1 cellular context compared by ENCODE assay signal in the genomic region with DNA sequence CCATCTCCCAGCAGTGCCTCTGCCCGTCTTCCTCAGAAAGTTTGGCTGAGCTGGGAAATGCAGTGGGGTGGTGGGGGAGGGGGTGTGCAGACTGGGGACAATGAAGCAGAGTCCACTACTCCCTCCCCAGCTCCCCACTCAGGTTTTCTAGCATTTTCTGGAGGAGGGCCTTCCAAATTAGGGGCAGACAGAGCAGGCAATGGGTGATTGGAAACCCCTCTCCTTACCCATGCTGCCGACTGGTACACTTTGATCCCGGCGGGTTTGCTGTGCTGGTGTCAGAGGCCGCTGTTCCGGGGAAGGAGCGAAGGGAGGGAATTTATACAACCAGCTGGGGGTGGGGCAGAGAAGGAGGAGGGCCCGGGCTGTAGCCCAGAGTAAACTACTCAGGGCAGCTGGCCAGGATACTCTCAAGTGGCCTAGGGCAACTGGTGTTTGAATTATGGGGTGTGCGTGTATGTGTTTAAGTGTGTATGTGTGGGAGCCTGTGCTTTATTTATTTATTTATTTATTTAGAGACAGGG.
TF ChIP-seq lines count a peak whose summit lies in the region.

A gene (minus strand): TSS at position 295 of the 524 bp plus-strand sequence. CDS start 64 bp downstream, at position 231.

TF ChIP-seq in HepG2, 621 proteins besides CTCF, POLR2A, EP300 and RAD21 (continued from another document):
- TF ChIP-seq, protein P1, sequence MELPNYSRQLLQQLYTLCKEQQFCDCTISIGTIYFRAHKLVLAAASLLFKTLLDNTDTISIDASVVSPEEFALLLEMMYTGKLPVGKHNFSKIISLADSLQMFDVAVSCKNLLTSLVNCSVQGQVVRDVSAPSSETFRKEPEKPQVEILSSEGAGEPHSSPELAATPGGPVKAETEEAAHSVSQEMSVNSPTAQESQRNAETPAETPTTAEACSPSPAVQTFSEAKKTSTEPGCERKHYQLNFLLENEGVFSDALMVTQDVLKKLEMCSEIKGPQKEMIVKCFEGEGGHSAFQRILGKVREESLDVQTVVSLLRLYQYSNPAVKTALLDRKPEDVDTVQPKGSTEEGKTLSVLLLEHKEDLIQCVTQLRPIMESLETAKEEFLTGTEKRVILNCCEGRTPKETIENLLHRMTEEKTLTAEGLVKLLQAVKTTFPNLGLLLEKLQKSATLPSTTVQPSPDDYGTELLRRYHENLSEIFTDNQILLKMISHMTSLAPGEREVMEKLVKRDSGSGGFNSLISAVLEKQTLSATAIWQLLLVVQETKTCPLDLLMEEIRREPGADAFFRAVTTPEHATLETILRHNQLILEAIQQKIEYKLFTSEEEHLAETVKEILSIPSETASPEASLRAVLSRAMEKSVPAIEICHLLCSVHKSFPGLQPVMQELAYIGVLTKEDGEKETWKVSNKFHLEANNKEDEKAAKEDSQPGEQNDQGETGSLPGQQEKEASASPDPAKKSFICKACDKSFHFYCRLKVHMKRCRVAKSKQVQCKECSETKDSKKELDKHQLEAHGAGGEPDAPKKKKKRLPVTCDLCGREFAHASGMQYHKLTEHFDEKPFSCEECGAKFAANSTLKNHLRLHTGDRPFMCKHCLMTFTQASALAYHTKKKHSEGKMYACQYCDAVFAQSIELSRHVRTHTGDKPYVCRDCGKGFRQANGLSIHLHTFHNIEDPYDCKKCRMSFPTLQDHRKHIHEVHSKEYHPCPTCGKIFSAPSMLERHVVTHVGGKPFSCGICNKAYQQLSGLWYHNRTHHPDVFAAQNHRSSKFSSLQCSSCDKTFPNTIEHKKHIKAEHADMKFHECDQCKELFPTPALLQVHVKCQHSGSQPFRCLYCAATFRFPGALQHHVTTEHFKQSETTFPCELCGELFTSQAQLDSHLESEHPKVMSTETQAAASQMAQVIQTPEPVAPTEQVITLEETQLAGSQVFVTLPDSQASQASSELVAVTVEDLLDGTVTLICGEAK (IDR thresholded peaks at IDR 0.05): no peak
- TF ChIP-seq, protein P1 (CRISPR knock-in tag; IDR thresholded peaks at IDR 0.05): no peak
- TF ChIP-seq ZNF430 (CRISPR knock-in tag; IDR thresholded peaks at IDR 0.05) (no peak), MBD4 (IDR thresholded peaks at IDR 0.05; ENCODE audit: borderline replicate concordance, low read length) (no peak), ZNF496 (CRISPR knock-in tag; IDR thresholded peaks at IDR 0.05; ENCODE audit: insufficient replicate concordance) (no peak), BRD4 (CRISPR knock-in tag; IDR thresholded peaks at IDR 0.05) (peak; percentile 59; the same call in 1 of the 2 replicates), ZNF180 (CRISPR knock-in tag; IDR thresholded peaks at IDR 0.05; ENCODE audit: borderline replicate concordance, low read depth) (no peak), ZSCAN22 (CRISPR knock-in tag; IDR thresholded peaks at IDR 0.05) (no peak), PRPF4 (IDR thresholded peaks at IDR 0.05; ENCODE audit: low read depth, low read length, poor library complexity, severe bottlenecking) (peak; percentile 58), NR3C1 (CRISPR knock-in tag; IDR thresholded peaks at IDR 0.05) (no peak), FOXO1 (CRISPR knock-in tag; IDR thresholded peaks at IDR 0.05) (no peak), AGO2 (optimal IDR thresholded peaks at IDR 0.05; ENCODE audit: low read depth, low read length) (no peak), RFX3 (CRISPR knock-in tag; IDR thresholded peaks at IDR 0.05) (no peak), NFATC3 (CRISPR knock-in tag; IDR thresholded peaks at IDR 0.05) (no peak), PPARG (CRISPR knock-in tag; conservative IDR thresholded peaks at IDR 0.05) (no peak), ZNF264 (CRISPR knock-in tag; IDR thresholded peaks at IDR 0.05) (peak; percentile 82), MEIS2 (CRISPR knock-in tag; IDR thresholded peaks at IDR 0.05) (no peak), ZNF282 (IDR thresholded peaks at IDR 0.05; ENCODE audit: partially characterized antibody) (no peak)
- TF ChIP-seq, protein P2, sequence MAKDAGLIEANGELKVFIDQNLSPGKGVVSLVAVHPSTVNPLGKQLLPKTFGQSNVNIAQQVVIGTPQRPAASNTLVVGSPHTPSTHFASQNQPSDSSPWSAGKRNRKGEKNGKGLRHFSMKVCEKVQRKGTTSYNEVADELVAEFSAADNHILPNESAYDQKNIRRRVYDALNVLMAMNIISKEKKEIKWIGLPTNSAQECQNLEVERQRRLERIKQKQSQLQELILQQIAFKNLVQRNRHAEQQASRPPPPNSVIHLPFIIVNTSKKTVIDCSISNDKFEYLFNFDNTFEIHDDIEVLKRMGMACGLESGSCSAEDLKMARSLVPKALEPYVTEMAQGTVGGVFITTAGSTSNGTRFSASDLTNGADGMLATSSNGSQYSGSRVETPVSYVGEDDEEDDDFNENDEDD (CRISPR knock-in tag; IDR thresholded peaks at IDR 0.05; ENCODE audit: borderline replicate concordance): no peak
- TF ChIP-seq, protein P3, sequence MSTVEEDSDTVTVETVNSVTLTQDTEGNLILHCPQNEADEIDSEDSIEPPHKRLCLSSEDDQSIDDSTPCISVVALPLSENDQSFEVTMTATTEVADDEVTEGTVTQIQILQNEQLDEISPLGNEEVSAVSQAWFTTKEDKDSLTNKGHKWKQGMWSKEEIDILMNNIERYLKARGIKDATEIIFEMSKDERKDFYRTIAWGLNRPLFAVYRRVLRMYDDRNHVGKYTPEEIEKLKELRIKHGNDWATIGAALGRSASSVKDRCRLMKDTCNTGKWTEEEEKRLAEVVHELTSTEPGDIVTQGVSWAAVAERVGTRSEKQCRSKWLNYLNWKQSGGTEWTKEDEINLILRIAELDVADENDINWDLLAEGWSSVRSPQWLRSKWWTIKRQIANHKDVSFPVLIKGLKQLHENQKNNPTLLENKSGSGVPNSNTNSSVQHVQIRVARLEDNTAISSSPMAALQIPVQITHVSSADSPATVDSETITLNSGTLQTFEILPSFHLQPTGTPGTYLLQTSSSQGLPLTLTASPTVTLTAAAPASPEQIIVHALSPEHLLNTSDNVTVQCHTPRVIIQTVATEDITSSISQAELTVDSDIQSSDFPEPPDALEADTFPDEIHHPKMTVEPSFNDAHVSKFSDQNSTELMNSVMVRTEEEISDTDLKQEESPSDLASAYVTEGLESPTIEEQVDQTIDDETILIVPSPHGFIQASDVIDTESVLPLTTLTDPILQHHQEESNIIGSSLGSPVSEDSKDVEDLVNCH (CRISPR knock-in tag; IDR thresholded peaks at IDR 0.05): no peak
- TF ChIP-seq, protein P4, sequence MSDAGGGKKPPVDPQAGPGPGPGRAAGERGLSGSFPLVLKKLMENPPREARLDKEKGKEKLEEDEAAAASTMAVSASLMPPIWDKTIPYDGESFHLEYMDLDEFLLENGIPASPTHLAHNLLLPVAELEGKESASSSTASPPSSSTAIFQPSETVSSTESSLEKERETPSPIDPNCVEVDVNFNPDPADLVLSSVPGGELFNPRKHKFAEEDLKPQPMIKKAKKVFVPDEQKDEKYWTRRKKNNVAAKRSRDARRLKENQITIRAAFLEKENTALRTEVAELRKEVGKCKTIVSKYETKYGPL (CRISPR knock-in tag; IDR thresholded peaks at IDR 0.05): no peak
- TF ChIP-seq, protein P5, sequence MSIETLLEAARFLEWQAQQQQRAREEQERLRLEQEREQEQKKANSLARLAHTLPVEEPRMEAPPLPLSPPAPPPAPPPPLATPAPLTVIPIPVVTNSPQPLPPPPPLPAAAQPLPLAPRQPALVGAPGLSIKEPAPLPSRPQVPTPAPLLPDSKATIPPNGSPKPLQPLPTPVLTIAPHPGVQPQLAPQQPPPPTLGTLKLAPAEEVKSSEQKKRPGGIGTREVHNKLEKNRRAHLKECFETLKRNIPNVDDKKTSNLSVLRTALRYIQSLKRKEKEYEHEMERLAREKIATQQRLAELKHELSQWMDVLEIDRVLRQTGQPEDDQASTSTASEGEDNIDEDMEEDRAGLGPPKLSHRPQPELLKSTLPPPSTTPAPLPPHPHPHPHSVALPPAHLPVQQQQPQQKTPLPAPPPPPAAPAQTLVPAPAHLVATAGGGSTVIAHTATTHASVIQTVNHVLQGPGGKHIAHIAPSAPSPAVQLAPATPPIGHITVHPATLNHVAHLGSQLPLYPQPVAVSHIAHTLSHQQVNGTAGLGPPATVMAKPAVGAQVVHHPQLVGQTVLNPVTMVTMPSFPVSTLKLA (IDR thresholded peaks at IDR 0.05): no peak
